ENCODE assay signal across 21 cellular contexts in the genomic region with DNA sequence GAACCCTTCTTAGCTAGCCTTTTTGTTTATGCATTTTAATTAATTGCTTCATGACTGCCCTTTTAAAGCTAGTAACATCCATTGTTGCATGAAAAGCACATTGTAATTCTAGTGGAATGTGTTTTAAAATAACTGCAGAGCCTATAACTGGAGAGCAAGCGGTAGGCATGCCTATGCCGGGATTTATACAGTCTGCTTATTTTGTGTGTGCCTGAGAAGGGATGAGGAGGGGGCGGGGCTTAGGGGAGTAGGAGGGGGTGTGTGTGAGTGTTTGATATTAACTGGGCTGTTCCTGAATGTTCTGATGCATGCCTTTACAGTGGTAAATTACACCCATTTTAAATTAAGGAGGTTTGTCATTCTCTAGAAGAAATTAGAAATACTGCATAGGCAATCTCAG.
DNase-seq lines count a peak whose midpoint lies in the region; TF ChIP-seq lines count a peak whose summit lies in the region.
"Had no signal": no experiment of that assay in that cellular context is flagged by ENCODE, and none has a peak within 500 bp of the region (broad histone marks: within the 10 kb centered on the region; RNA-seq: fewer than 3 reads in every experiment).

No MANE protein-coding gene starts in this region.

- POLR2A ChIA-PET in Caco-2 (lab: Charles Lee) = no interaction called here

- H3K4me1 Mint-ChIP-seq in Caco-2 (ENCODE audit: low read depth, unreplicated experiment) = no peaks in the 10 kb centered on the region
- H3K4me1 Mint-ChIP-seq: IgD-negative memory B cell, immature natural killer cell had no signal

- no peaks in the 10 kb centered on the region for H3K27me3 Mint-ChIP-seq in Caco-2 (ENCODE audit: insufficient read depth, unreplicated experiment)
- H3K27me3 Mint-ChIP-seq: IgD-negative memory B cell had no signal

- DNase-seq in GM04503 (ENCODE audit: low read depth) = peak; percentile 10
- peak; percentile 8 for DNase-seq in SK-MEL-5 (ENCODE audit: low read depth, low spot score)
- DNase-seq in iPS-NIHi11 (ENCODE audit: low spot score) = peak; percentile 67
- no peak for DNase-seq in ecto neural progenitor cell (ENCODE audit: low spot score)
- no peak for DNase-seq in DMS153 (lab: John Stamatoyannopoulos, UW)
- DNase-seq in Caco-2 = no peak
- DNase-seq: adrenal gland; Calu3; dorsolateral prefrontal cortex; erythroblast; immature natural killer cell; lower lobe of right lung; NCI-H146; NCI-H226; occipital lobe; right cardiac atrium; stimulated activated CD4-positive, alpha-beta T cell treated with anti-CD3 and anti-CD28 coated beads, Interleukin-15, amount 100 ng/mL, for 24 hours; testis had no signal

- H3K27me3 ChIP-seq in stomach smooth muscle (ENCODE audit: control insufficient read depth in 1 of 2, insufficient read depth in 2 of 2, low read length in 2 of 2) (no peaks in the 10 kb centered on the region), Caco-2 (replicated peaks; ENCODE audit: control insufficient read depth, insufficient read depth, low read length) (no peaks in the 10 kb centered on the region)
- H3K27me3 ChIP-seq: adrenal gland, dorsolateral prefrontal cortex, testis had no signal

- no TSS peak for BruUV-seq in Caco-2 (replicated peaks; lab: Mats Ljungman, UMichigan)

- intact Hi-C loops in Caco-2 (cut with micrococcal nuclease; ENCODE audit: unreplicated experiment) = no loop called here

- CTCF ChIA-PET in Caco-2 (lab: Charles Lee) = no interaction called here

- H3K9me3 Mint-ChIP-seq in Caco-2 (ENCODE audit: unreplicated experiment) = no peaks in the 10 kb centered on the region
- H3K9me3 Mint-ChIP-seq: IgD-negative memory B cell, immature natural killer cell had no signal

- peaks cover 74% of the 10 kb centered on the region for H3K36me3 Mint-ChIP-seq in Caco-2 (ENCODE audit: insufficient read depth, unreplicated experiment)

- H3K9me3 ChIP-seq in stomach smooth muscle (ENCODE audit: control insufficient read depth in 2 of 2, low read length in 2 of 2) = no peaks in the 10 kb centered on the region
- no peaks in the 10 kb centered on the region for H3K9me3 ChIP-seq in Caco-2
- H3K9me3 ChIP-seq: adrenal gland, lower lobe of right lung, testis had no signal

- H3K27ac ChIP-seq in stomach smooth muscle (ENCODE audit: low read length) = peak overlapping the region; percentile 11
- H3K27ac ChIP-seq: adrenal gland, HL-60, lower lobe of right lung, testis had no signal

- no peak overlapping the region for H3K9ac ChIP-seq in stomach smooth muscle (ENCODE audit: low read length in 2 of 2)

- H3K4me3 ChIP-seq in stomach smooth muscle (ENCODE audit: low read length in 2 of 2) (no peak overlapping the region), Caco-2 (ENCODE audit: low read depth, low read length) (no peak overlapping the region)
- H3K4me3 ChIP-seq: adrenal gland, dorsolateral prefrontal cortex, lower lobe of right lung, testis had no signal

- no peak for TF ChIP-seq CTCF in Caco-2 (IDR thresholded peaks at IDR 0.05; ENCODE audit: insufficient read depth in 1 of 2, low read depth in 1 of 2, low read length in 1 of 2, severe bottlenecking in 1 of 2, unreplicated experiment in 1 of 2)

- peaks cover 11% of the 10 kb centered on the region for H3K4me1 ChIP-seq in stomach smooth muscle (ENCODE audit: control insufficient read depth, insufficient read depth, low read length)
- no peaks in the 10 kb centered on the region for H3K4me1 ChIP-seq in Caco-2
- H3K4me1 ChIP-seq: adrenal gland, testis had no signal

- no peak overlapping the region for H3K27ac Mint-ChIP-seq in Caco-2 (ENCODE audit: unreplicated experiment)
- H3K27ac Mint-ChIP-seq: IgD-negative memory B cell, immature natural killer cell had no signal

- in situ Hi-C loops in SK-MEL-5 (cut with HindIII; ENCODE audit: low pct_unique_long_range_greater_than_20kb, low sequenced_read_pairs) = no loop called here

- H3K36me3 ChIP-seq in stomach smooth muscle (ENCODE audit: control insufficient read depth in 2 of 2, insufficient read depth in 2 of 2, low read length in 2 of 2) = peaks cover 35 to 45% of the 10 kb centered on the region in 2 donors
- peaks cover 15% of the 10 kb centered on the region for H3K36me3 ChIP-seq in Caco-2 (ENCODE audit: control insufficient read depth, insufficient read depth, low read length)

- no peak overlapping the region for H3K4me3 Mint-ChIP-seq in Caco-2 (ENCODE audit: unreplicated experiment)
- H3K4me3 Mint-ChIP-seq: IgD-negative memory B cell, immature natural killer cell had no signal

Comparison
In these comparisons a context has a peak if more than half of its experiments do, and no peak if none do; other contexts are left out.
1. DNase-seq: peak in GM04503 (single experiment), SK-MEL-5 (single experiment) and iPS-NIHi11 (single experiment); none in ecto neural progenitor cell (single experiment), DMS153 (single experiment) and Caco-2 (0 of 2).